Comparison of ENCODE assay signal across 1 cellular context in the genomic region with DNA sequence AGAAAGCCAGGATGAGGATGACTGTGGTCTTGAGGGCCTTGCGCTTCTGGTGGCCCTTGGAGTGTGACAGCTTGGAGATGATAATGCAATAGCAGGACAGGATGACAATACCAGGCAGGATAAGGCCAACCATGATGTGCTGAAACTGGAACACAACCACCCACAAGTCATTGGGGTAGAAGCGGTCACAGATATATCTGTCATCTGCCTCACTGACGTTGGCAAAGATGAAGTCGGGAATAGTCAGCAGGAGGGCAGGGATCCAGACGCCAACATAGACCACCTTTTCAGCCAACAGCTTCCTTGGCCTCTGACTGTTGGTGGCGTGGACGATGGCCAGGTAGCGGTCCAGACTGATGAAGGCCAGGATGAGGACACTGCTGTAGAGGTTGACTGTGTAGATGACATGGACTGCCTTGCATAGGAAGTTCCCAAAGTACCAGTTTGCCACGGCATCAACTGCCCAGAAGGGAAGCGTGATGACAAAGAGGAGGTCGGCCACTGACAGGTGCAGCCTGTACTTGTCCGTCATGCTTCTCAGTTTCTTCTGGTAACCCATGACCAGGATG.
TF ChIP-seq lines count a peak whose summit lies in the region.

No MANE protein-coding gene starts in this region.

TF ChIP-seq in endothelial cell of umbilical vein, 7 proteins besides CTCF, POLR2A, EP300 and RAD21:
- TF ChIP-seq, protein P1, sequence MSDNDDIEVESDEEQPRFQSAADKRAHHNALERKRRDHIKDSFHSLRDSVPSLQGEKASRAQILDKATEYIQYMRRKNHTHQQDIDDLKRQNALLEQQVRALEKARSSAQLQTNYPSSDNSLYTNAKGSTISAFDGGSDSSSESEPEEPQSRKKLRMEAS (IDR thresholded peaks at IDR 0.05; ENCODE audit: insufficient read depth, insufficient read length) = no peak
- TF ChIP-seq GATA2 (IDR thresholded peaks at IDR 0.05; ENCODE audit: insufficient read depth, insufficient read length, low read depth, low read length) = no peak
- TF ChIP-seq JUN (IDR thresholded peaks at IDR 0.05; ENCODE audit: borderline replicate concordance, insufficient read depth, insufficient read length, low read depth) = no peak
- TF ChIP-seq POLR2AphosphoS5 (IDR thresholded peaks at IDR 0.05; ENCODE audit: insufficient read depth, low read depth, low read length) = no peak
- TF ChIP-seq MYC (IDR thresholded peaks at IDR 0.05; ENCODE audit: low read depth, low read length) = no peak
